ENCODE assay signal across 14 cellular contexts in genomic region chr2:241289053-241289452, GRCh38. TPM values are rescaled to one million over a fixed set of nuclear protein-coding genes. Genes with fewer than 3 reads are reported as not detected.
DNase-seq lines count a peak whose midpoint lies in the region; ATAC-seq and TF ChIP-seq lines count a peak whose summit lies in the region.
"Had no signal": no experiment of that assay in that cellular context is flagged by ENCODE, and none has a peak within 500 bp of the region (broad histone marks: within the 10 kb centered on the region; RNA-seq: fewer than 3 reads in every experiment).

No MANE protein-coding gene starts in this region.

- H3K4me1 Mint-ChIP-seq in CD4-positive, CD25-positive, alpha-beta regulatory T cell: peaks cover 26 to 64% (median 52%) of the 10 kb centered on the region in 4 donors
- peaks cover 67% of the 10 kb centered on the region for H3K4me1 Mint-ChIP-seq in CD8-positive, alpha-beta T cell (ENCODE audit: low read depth)
- H3K4me1 Mint-ChIP-seq in brain: peaks cover 3% of the 10 kb centered on the region

- peaks cover 7% of the 10 kb centered on the region for H3K4me1 ChIP-seq in CD4-positive, CD25-positive, alpha-beta regulatory T cell (ENCODE audit: control insufficient read depth, insufficient read depth, low read length, poor library complexity, severe bottlenecking)
- H3K4me1 ChIP-seq in CD8-positive, alpha-beta T cell (ENCODE audit: insufficient read depth, low read length): peaks cover 13% of the 10 kb centered on the region
- H3K4me1 ChIP-seq in osteoblast (ENCODE audit: insufficient read depth, low read length): peaks cover 13% of the 10 kb centered on the region

- no peaks in the 10 kb centered on the region for H3K9me3 ChIP-seq in CD4-positive, CD25-positive, alpha-beta regulatory T cell (ENCODE audit: control insufficient read depth in 2 of 2, low read length in 2 of 2)
- H3K9me3 ChIP-seq in CD8-positive, alpha-beta T cell (ENCODE audit: low read length): no peaks in the 10 kb centered on the region
- H3K9me3 ChIP-seq in osteoblast (ENCODE audit: low read depth, low read length): no peaks in the 10 kb centered on the region

- H3K79me2 ChIP-seq in osteoblast (ENCODE audit: insufficient read depth, low read length): peaks cover 100% of the 10 kb centered on the region

- peak overlapping the region; percentile 3 to 81 (median 62) for H3K27ac Mint-ChIP-seq in CD4-positive, CD25-positive, alpha-beta regulatory T cell
- H3K27ac Mint-ChIP-seq in CD8-positive, alpha-beta T cell: peak overlapping the region; percentile 7
- peak overlapping the region in 4 of 5 experiments; percentile 4 to 75 (median 36) for H3K27ac Mint-ChIP-seq in brain

- peaks cover 2% of the 10 kb centered on the region for H3K36me3 ChIP-seq in CD4-positive, CD25-positive, alpha-beta regulatory T cell (ENCODE audit: control insufficient read depth, insufficient read depth, low read length)
- H3K36me3 ChIP-seq in CD8-positive, alpha-beta T cell (ENCODE audit: insufficient read depth, low read length): no peaks in the 10 kb centered on the region
- H3K36me3 ChIP-seq in osteoblast (ENCODE audit: insufficient read depth, low read length): peaks cover 10% of the 10 kb centered on the region

- H3K4me3 Mint-ChIP-seq in CD4-positive, CD25-positive, alpha-beta regulatory T cell: no peak overlapping the region
- no peak overlapping the region for H3K4me3 Mint-ChIP-seq in CD8-positive, alpha-beta T cell
- H3K4me3 Mint-ChIP-seq in brain: peak overlapping the region in 1 of 5 experiments; percentile 3

- no peaks in the 10 kb centered on the region for H3K27me3 ChIP-seq in CD4-positive, CD25-positive, alpha-beta regulatory T cell (ENCODE audit: control insufficient read depth, insufficient read depth, low read length)
- no peaks in the 10 kb centered on the region for H3K27me3 ChIP-seq in CD8-positive, alpha-beta T cell (ENCODE audit: insufficient read depth, low read length)
- H3K27me3 ChIP-seq in osteoblast (ENCODE audit: insufficient read depth, low read length): no peaks in the 10 kb centered on the region

- DNase-seq in CD4-positive, CD25-positive, alpha-beta regulatory T cell: no peak
- DNase-seq in CD8-positive, alpha-beta T cell: no peak
- DNase-seq in osteoblast (ENCODE audit: insufficient read length, low spot score, missing footprints): no peak
- no peak for DNase-seq in DMS53 (lab: John Stamatoyannopoulos, UW)
- DNase-seq: KG1, NCI-H1436 treated with DMSO at 0.1 percent for 48 hours, NCI-H2029 treated with DMSO at 0.1 percent for 48 hours, NCI-H2171 treated with DMSO at 0.1 percent for 48 hours, NCI-H446 treated with DMSO at 0.1 percent for 48 hours, PC-9, SHP77 had no signal

- H3K27me3 Mint-ChIP-seq in CD4-positive, CD25-positive, alpha-beta regulatory T cell: no peaks in the 10 kb centered on the region
- no peaks in the 10 kb centered on the region for H3K27me3 Mint-ChIP-seq in CD8-positive, alpha-beta T cell (ENCODE audit: low read depth)
- H3K27me3 Mint-ChIP-seq in brain: no peaks in the 10 kb centered on the region

- no peak overlapping the region for H3K4me3 ChIP-seq in CD4-positive, CD25-positive, alpha-beta regulatory T cell (ENCODE audit: low read depth, low read length)
- no peak overlapping the region for H3K4me3 ChIP-seq in CD8-positive, alpha-beta T cell (ENCODE audit: low read depth, low read length)
- no peak overlapping the region for H3K4me3 ChIP-seq in osteoblast (ENCODE audit: insufficient read depth, low read length)
- H3K4me3 ChIP-seq: PC-9 had no signal

- CTCF ChIA-PET in CD8-positive, alpha-beta T cell (lab: Charles Lee): interaction anchor here (1.0 kb wide), 1 partner anchor 47 kb away, joined by 3 read pairs; no protein-coding TSS in a partner anchor

- H3K9me3 Mint-ChIP-seq in CD4-positive, CD25-positive, alpha-beta regulatory T cell: peaks cover 0 to 1% (median 0%) of the 10 kb centered on the region in 7 donors
- no peaks in the 10 kb centered on the region for H3K9me3 Mint-ChIP-seq in CD8-positive, alpha-beta T cell
- H3K9me3 Mint-ChIP-seq in brain: no peaks in the 10 kb centered on the region

- POLR2A ChIA-PET in CD8-positive, alpha-beta T cell (lab: Charles Lee): interaction anchor here (1.3 kb wide), 1 partner anchor 17 kb away, joined by 4 read pairs; no protein-coding TSS in a partner anchor

- peaks cover 15% of the 10 kb centered on the region for H3K36me3 Mint-ChIP-seq in CD4-positive, CD25-positive, alpha-beta regulatory T cell
- H3K36me3 Mint-ChIP-seq in CD8-positive, alpha-beta T cell: peaks cover 22% of the 10 kb centered on the region
- peaks cover 25% of the 10 kb centered on the region for H3K36me3 Mint-ChIP-seq in brain

- TF ChIP-seq CTCF in CD8-positive, alpha-beta T cell (IDR thresholded peaks at IDR 0.05): no peak
- TF ChIP-seq CTCF in brain (conservative IDR thresholded peaks at IDR 0.05): no peak
- no peak for TF ChIP-seq CTCF in osteoblast (IDR thresholded peaks at IDR 0.05; ENCODE audit: extremely low read depth, low read depth, low read length)

- intact Hi-C loops in CD8-positive, alpha-beta T cell (cut with DNase I, micrococcal nuclease): no loop called here

- no peak overlapping the region for H2AFZ ChIP-seq in osteoblast (ENCODE audit: low read length)
- H2AFZ ChIP-seq: PC-9 had no signal

- H3K27ac ChIP-seq in CD4-positive, CD25-positive, alpha-beta regulatory T cell (ENCODE audit: insufficient read depth, low read length, poor library complexity, severe bottlenecking): no peak overlapping the region
- no peak overlapping the region for H3K27ac ChIP-seq in CD8-positive, alpha-beta T cell (ENCODE audit: low read depth, low read length)
- peak overlapping the region; percentile 17 for H3K27ac ChIP-seq in osteoblast (ENCODE audit: low read depth, low read length)
- H3K27ac ChIP-seq: PC-9 had no signal

- ATAC-seq in CD4-positive, CD25-positive, alpha-beta regulatory T cell (ENCODE audit: low read depth in 2 of 2): no peak
- no peak for ATAC-seq in CD8-positive, alpha-beta T cell
- no peak for ATAC-seq in HG03025 (IDR thresholded peaks at IDR 0.05; ENCODE audit: low FRiP score, unreplicated experiment)
- no peak for ATAC-seq in GM19452 (IDR thresholded peaks at IDR 0.05; ENCODE audit: unreplicated experiment)

- peaks cover 70% of the 10 kb centered on the region for H4K20me1 ChIP-seq in osteoblast (ENCODE audit: insufficient read depth, low read length)

- no peak overlapping the region for H3K4me2 ChIP-seq in osteoblast (ENCODE audit: insufficient read depth, low read length)
- H3K4me2 ChIP-seq: PC-9 had no signal

RNA-seq across cellular contexts. Expression of gene HDLBP, which starts 26.4 kb away (rescaled TPM):
- 121 TPM for total RNA-seq in CD4-positive, CD25-positive, alpha-beta regulatory T cell
- polyA plus RNA-seq in CD4-positive, CD25-positive, alpha-beta regulatory T cell: 10 to 100 TPM; 33.6 to 42.6 (median 41.3) TPM
- 100 to 1,000 TPM in 1 of 2 experiments, 10 to 100 TPM in 1; 97.5 to 104 TPM for total RNA-seq in CD8-positive, alpha-beta T cell
- polyA plus RNA-seq in brain (ENCODE audit: insufficient read depth, low read depth, low replicate concordance): 203 TPM
- total RNA-seq in osteoblast: 1,414 and 1,418 TPM in 2 replicates

RNA-seq across cellular contexts. Expression of gene SEPTIN2, which starts 26.7 kb away (rescaled TPM):
- 191 TPM for total RNA-seq in CD4-positive, CD25-positive, alpha-beta regulatory T cell
- 100 to 1,000 TPM; 131 to 186 (median 159) TPM for polyA plus RNA-seq in CD4-positive, CD25-positive, alpha-beta regulatory T cell
- 100 to 1,000 TPM; 216 to 246 TPM for total RNA-seq in CD8-positive, alpha-beta T cell
- 266 TPM for polyA plus RNA-seq in brain (ENCODE audit: insufficient read depth, low read depth, low replicate concordance)
- total RNA-seq in osteoblast: 394 and 418 TPM in 2 replicates

Comparison
In these comparisons a context has a peak if more than half of its experiments do, and no peak if none do; other contexts are left out.
1. H3K27ac Mint-ChIP-seq: peak in every context shown above with its lines; median percentile 62 in CD4-positive, CD25-positive, alpha-beta regulatory T cell; 36 in brain; 7 in CD8-positive, alpha-beta T cell.
2. RNA of gene HDLBP, which starts 26.4 kb away (total RNA-seq): 1,414 to 1,418 TPM in osteoblast; 121 TPM in CD4-positive, CD25-positive, alpha-beta regulatory T cell (single experiment) and 97.5 to 104 TPM in CD8-positive, alpha-beta T cell; every median in the first group is over 10 times any median in the second.